ENCODE assay signal across 9 cellular contexts in the genomic region with DNA sequence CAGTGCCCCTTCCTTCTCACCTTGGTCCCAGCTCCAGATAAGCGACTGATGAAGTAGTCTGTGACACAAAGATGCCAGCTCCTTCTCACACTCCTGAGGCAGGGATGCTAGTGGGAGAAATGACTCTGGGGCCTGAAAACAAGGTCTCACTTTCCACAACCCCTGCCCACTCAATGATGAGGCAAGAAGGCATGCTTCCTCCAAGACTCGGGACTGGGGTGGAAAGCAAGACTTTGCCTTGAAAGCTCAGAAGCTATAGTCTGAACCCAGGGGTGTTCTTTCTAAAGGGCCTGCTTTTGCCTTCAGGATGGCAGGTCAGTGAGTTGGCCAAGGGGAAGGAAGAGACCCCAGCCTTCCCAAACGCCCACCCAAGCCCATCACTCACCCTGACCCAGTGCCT. TPM values are rescaled to one million over a fixed set of nuclear protein-coding genes. Genes with fewer than 3 reads are reported as not detected.
DNase-seq lines count a peak whose midpoint lies in the region; TF ChIP-seq lines count a peak whose summit lies in the region.
"Had no signal": no experiment of that assay in that cellular context is flagged by ENCODE, and none has a peak within 500 bp of the region (broad histone marks: within the 10 kb centered on the region; RNA-seq: fewer than 3 reads in every experiment).

No MANE protein-coding gene starts in this region.

- no peak overlapping the region for H2AFZ ChIP-seq in neural progenitor cell (replicated peaks)

- peak overlapping the region; percentile 73 to 94 (median 83) for H3K4me3 ChIP-seq in BLaER1 treated with 17β-estradiol and CSF1 and Interleukin-3, amounts not matched to agents 10 nM and 100 nM
- H3K4me3 ChIP-seq in NB4 (ENCODE audit: low read depth, low read length), result peak overlapping the region; percentile 84
- no peak overlapping the region for H3K4me3 ChIP-seq in endocrine pancreas (ENCODE audit: control insufficient read depth, insufficient read depth, low read length)
- peak overlapping the region; percentile 81 for H3K4me3 ChIP-seq in neural progenitor cell

- H3K9me3 Mint-ChIP-seq in neural progenitor cell, result no peaks in the 10 kb centered on the region

- DNase-seq in NB4 (ENCODE audit: low read depth), result no peak
- DNase-seq in neural progenitor cell (ENCODE audit: low spot score), result no peak
- no peak for DNase-seq in medulla oblongata (ENCODE audit: extremely low spot score)
- no peak for DNase-seq in amniotic stem cell (lab: John Stamatoyannopoulos, UW)
- DNase-seq in NCI-H2081 treated with DMSO at 0.1 percent for 48 hours (lab: John Stamatoyannopoulos, UW), result no peak
- no peak for DNase-seq in HT-29 (ENCODE audit: low spot score)
- DNase-seq: NCI-H1694 treated with DMSO at 0.1 percent for 48 hours had no signal

- peaks cover 0 to 18% (median 9%) of the 10 kb centered on the region in 11 experiments; a peak in 13 of 22 replicates for H4K20me1 ChIP-seq in BLaER1 treated with 17β-estradiol and CSF1 and Interleukin-3, amounts not matched to agents 10 nM and 100 nM
- peaks cover 22% of the 10 kb centered on the region for H4K20me1 ChIP-seq in neural progenitor cell (ENCODE audit: low read depth)

- peak overlapping the region; percentile 100 for H3K4me3 Mint-ChIP-seq in neural progenitor cell

- H3K36me3 Mint-ChIP-seq in neural progenitor cell, result peaks cover 13% of the 10 kb centered on the region

- peaks cover 36 to 63% (median 56%) of the 10 kb centered on the region in 10 experiments for H3K4me1 ChIP-seq in BLaER1 treated with 17β-estradiol and CSF1 and Interleukin-3, amounts not matched to agents 10 nM and 100 nM
- H3K4me1 ChIP-seq in endocrine pancreas (ENCODE audit: control insufficient read depth, insufficient read depth, low read length) (no peaks in the 10 kb centered on the region), neural progenitor cell (peaks cover 8% of the 10 kb centered on the region)

- H3K4me2 ChIP-seq in BLaER1 treated with 17β-estradiol and CSF1 and Interleukin-3, amounts not matched to agents 10 nM and 100 nM, result peak overlapping the region; percentile 93 to 100 (median 97)
- H3K4me2 ChIP-seq in neural progenitor cell, result peak overlapping the region; percentile 97

- H3K79me2 ChIP-seq in neural progenitor cell (ENCODE audit: low read depth), result peaks cover 33% of the 10 kb centered on the region

- H3K9ac ChIP-seq in BLaER1 treated with 17β-estradiol and CSF1 and Interleukin-3, amounts not matched to agents 10 nM and 100 nM, result peak overlapping the region; percentile 81 to 94 (median 87)
- H3K9ac ChIP-seq in endocrine pancreas (ENCODE audit: control insufficient read depth, insufficient read depth, low read length), result peak overlapping the region; percentile 96
- H3K9ac ChIP-seq in neural progenitor cell, result peak overlapping the region; percentile 60

- peaks cover 3% of the 10 kb centered on the region for H3K27me3 Mint-ChIP-seq in neural progenitor cell (ENCODE audit: insufficient read depth, low read depth)

- TF ChIP-seq CTCF in NB4 (IDR thresholded peaks at IDR 0.05; ENCODE audit: low read depth, low read length) (no peak), neural progenitor cell (IDR thresholded peaks at IDR 0.05) (no peak)

- H3K27ac ChIP-seq in BLaER1 treated with 17β-estradiol and CSF1 and Interleukin-3, amounts not matched to agents 10 nM and 100 nM, result peak overlapping the region in 10 of 11 experiments; percentile 81 to 92 (median 88); a peak in 17 of 22 replicates
- H3K27ac ChIP-seq in neural progenitor cell, result no peak overlapping the region

- H3K36me3 ChIP-seq in BLaER1 treated with 17β-estradiol and CSF1 and Interleukin-3, amounts not matched to agents 10 nM and 100 nM, result peaks cover 26 to 64% (median 44%) of the 10 kb centered on the region in 11 experiments
- H3K36me3 ChIP-seq in endocrine pancreas (ENCODE audit: control insufficient read depth, insufficient read depth, low read length), result no peaks in the 10 kb centered on the region
- no peaks in the 10 kb centered on the region for H3K36me3 ChIP-seq in neural progenitor cell

- no peaks in the 10 kb centered on the region for H3K27me3 ChIP-seq in BLaER1 treated with 17β-estradiol and CSF1 and Interleukin-3, amounts not matched to agents 10 nM and 100 nM
- no peaks in the 10 kb centered on the region for H3K27me3 ChIP-seq in endocrine pancreas (ENCODE audit: control insufficient read depth, insufficient read depth, low read length)
- H3K27me3 ChIP-seq in neural progenitor cell, result no peaks in the 10 kb centered on the region

- H3K27ac Mint-ChIP-seq in neural progenitor cell, result no peak overlapping the region

- no peaks in the 10 kb centered on the region for H3F3A ChIP-seq in neural progenitor cell (ENCODE audit: low read depth)

- H3K9me3 ChIP-seq in BLaER1 treated with 17β-estradiol and CSF1 and Interleukin-3, amounts not matched to agents 10 nM and 100 nM (replicated peaks in 1 of 11), result no peaks in the 10 kb centered on the region
- H3K9me3 ChIP-seq in endocrine pancreas (ENCODE audit: control insufficient read depth, low read length) (no peaks in the 10 kb centered on the region), neural progenitor cell (ENCODE audit: low read depth) (no peaks in the 10 kb centered on the region)

- no peak for TF ChIP-seq POLR2A in NB4 (IDR thresholded peaks at IDR 0.05; ENCODE audit: extremely low read depth, insufficient read length)

- peaks cover 21% of the 10 kb centered on the region for H3K4me1 Mint-ChIP-seq in neural progenitor cell

RNA-seq across cellular contexts. Expression of a gene that starts 1.4 kb away (rescaled TPM):
- 12.0 and 22.3 TPM in 2 replicates for total RNA-seq in neural progenitor cell (ENCODE audit: low replicate concordance)
- 26.7 and 31.9 TPM in 2 replicates for total RNA-seq in HT-29 (2014; rRNA removed; shearing (Covaris generic))

RNA-seq across cellular contexts. Expression of a gene that starts 1.4 kb away (rescaled TPM):
- total RNA-seq in neural progenitor cell (ENCODE audit: low replicate concordance), result 22.6 and 41.1 TPM in 2 replicates
- 12.8 and 13.4 TPM in 2 replicates for total RNA-seq in HT-29 (2014; rRNA removed; shearing (Covaris generic))

RNA-seq across cellular contexts. Expression of a gene that starts 9.0 kb away (rescaled TPM):
- total RNA-seq in neural progenitor cell (ENCODE audit: low replicate concordance), result 9.8 and 22.5 TPM in 2 replicates
- total RNA-seq in HT-29 (2014; rRNA removed; shearing (Covaris generic)), result 39.4 and 55.2 TPM in 2 replicates

RNA-seq across cellular contexts. Expression of a gene that starts 16.2 kb away (rescaled TPM):
- 32.0 and 68.3 TPM in 2 replicates for total RNA-seq in neural progenitor cell (ENCODE audit: low replicate concordance)
- 84.7 and 91.9 TPM in 2 replicates for total RNA-seq in HT-29 (2014; rRNA removed; shearing (Covaris generic))

RNA-seq across cellular contexts. Expression of a gene that starts 18.0 kb away (rescaled TPM):
- total RNA-seq in neural progenitor cell (ENCODE audit: low replicate concordance), result 0.12 TPM in 1 of 2 replicates, not detected in the other
- 4.8 and 5.0 TPM in 2 replicates for total RNA-seq in HT-29 (2014; rRNA removed; shearing (Covaris generic))
